21 cellular contexts compared by ENCODE assay signal in the genomic region with DNA sequence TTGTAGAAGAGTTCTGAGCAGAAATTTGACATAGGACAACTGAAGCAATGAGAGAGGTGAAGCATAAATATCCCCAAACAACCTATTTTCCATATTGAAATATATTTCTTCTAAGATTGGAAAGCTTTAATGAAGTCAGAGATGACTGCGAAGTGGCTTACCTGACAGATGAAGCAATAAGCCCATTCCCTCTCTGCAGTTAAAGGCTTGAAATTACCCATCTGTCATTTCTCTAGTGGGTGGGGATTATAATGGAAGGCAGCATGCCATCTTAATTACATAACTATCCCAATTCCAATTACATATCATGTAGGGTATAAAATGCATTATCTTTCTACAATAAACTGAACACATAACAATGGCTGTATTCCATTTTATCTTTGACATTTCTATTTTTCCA.
"Had no signal": no experiment of that assay in that cellular context is flagged by ENCODE, and none has a peak within 500 bp of the region (broad histone marks: within the 10 kb centered on the region; RNA-seq: fewer than 3 reads in every experiment).

No MANE protein-coding gene starts in this region.

- H3K36me3 ChIP-seq: left ventricle myocardium inferior, ovary, right atrium auricular region, right lobe of liver, tibial nerve, uterus had no signal

- DNase-seq: islet precursor cell; left ventricle myocardium inferior; mesendoderm; naive B cell; natural killer cell; nephron progenitor cell; ovary; right lobe of liver; stimulated activated CD4-positive, alpha-beta T cell treated with anti-CD3 and anti-CD28 coated beads, Interleukin-1b, Interleukin-23, amount 100 ng/mL, for 48 hours; stimulated activated CD4-positive, alpha-beta T cell treated with anti-CD3 and anti-CD28 coated beads, Interleukin-2, amount 100 ng/mL, for 48 hours; stimulated activated CD4-positive, alpha-beta T cell treated with anti-CD3 and anti-CD28 coated beads, Interleukin-4, amount 100 ng/mL, for 4 hours; stimulated activated CD8-positive, alpha-beta memory T cell treated with anti-CD3 and anti-CD28 coated beads, Interleukin-4, amount 100 ng/mL, for 48 hours; stimulated activated naive CD4-positive, alpha-beta T cell treated with Interleukin-2 at 50 U/mL for 16 hours; stimulated activated naive CD8-positive, alpha-beta T cell treated with anti-CD3 and anti-CD28 coated beads, Interleukin-15, amount 100 ng/mL, for 72 hours; substantia nigra; uterus had no signal

- H3K4me3 ChIP-seq: left ventricle myocardium inferior, lung, ovary, right atrium auricular region, right lobe of liver, smooth muscle cell, tibial nerve, uterus had no signal

- H3K4me1 ChIP-seq: left ventricle myocardium inferior, right atrium auricular region, right lobe of liver, tibial nerve, uterus had no signal

- H3K27me3 ChIP-seq: ovary, right atrium auricular region, right lobe of liver, tibial nerve, uterus had no signal

- H3K4me2 ChIP-seq: smooth muscle cell had no signal

- ATAC-seq: natural killer cell; right lobe of liver; stimulated activated memory B cell treated with anti-CD40 and anti-IgM and Interleukin-4, amounts not matched to agents 10 μg/mL and 1 μg/mL and 100 μg/mL, for 72 hours; stimulated activated naive CD8-positive, alpha-beta T cell treated with anti-CD3 and anti-CD28 coated beads, Interleukin-15, amount 100 ng/mL, for 72 hours had no signal

- H3K9me3 ChIP-seq: left ventricle myocardium inferior, ovary, right atrium auricular region, right lobe of liver, tibial nerve, uterus had no signal

- H3K27ac ChIP-seq: left ventricle myocardium inferior, ovary, right atrium auricular region, right lobe of liver, tibial nerve, uterus had no signal
